9 cellular contexts compared by ENCODE assay signal in the genomic region with DNA sequence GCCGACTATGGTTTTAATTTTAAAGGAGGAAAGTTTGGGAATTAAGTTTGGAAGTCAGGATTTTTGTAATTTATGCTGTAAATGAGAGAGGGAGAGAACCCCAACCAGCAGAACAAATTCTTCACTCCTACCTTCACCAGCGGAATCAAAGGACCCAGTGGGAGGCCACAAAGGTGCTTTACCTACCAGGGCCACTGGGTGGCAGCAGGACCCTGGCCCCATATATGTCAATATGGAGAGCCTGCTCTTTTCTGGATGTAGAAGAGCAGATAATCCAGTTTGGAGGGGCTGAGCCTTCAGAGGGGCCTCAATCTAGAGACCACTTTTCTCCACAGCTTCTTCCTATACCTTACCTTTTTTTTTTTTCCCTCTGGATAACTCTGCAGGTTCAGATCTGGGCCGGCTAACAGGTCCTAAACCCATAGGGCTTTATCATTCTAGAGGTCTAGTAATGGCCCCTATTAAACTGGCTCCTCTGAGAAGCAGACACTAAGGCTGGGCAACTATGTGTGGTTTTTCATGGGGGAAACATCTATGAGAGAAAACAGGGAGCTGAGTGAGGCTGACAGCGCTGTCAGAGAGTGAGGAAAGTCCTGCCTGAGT. TPM values are rescaled to one million over a fixed set of nuclear protein-coding genes. Genes with fewer than 3 reads are reported as not detected.
DNase-seq lines count a peak whose midpoint lies in the region; ATAC-seq, FAIRE-seq and TF ChIP-seq lines count a peak whose summit lies in the region.
"Had no signal": no experiment of that assay in that cellular context is flagged by ENCODE, and none has a peak within 500 bp of the region (broad histone marks: within the 10 kb centered on the region; RNA-seq: fewer than 3 reads in every experiment).

No MANE protein-coding gene starts in this region.

- no peaks in the 10 kb centered on the region for H3K36me3 Mint-ChIP-seq in T-helper 17 cell (ENCODE audit: low read depth)
- H3K36me3 Mint-ChIP-seq in activated naive CD8-positive, alpha-beta T cell treated with anti-CD3 and anti-CD28 coated beads, Interleukin-2, amount 50 U/mL, for 24 hours (ENCODE audit: low read depth), result no peaks in the 10 kb centered on the region

- H3K27ac ChIP-seq in gastrocnemius medialis, result no peak overlapping the region

- H3K27ac Mint-ChIP-seq in T-helper 17 cell, result no peak overlapping the region
- H3K27ac Mint-ChIP-seq in activated naive CD8-positive, alpha-beta T cell treated with anti-CD3 and anti-CD28 coated beads, Interleukin-2, amount 50 U/mL, for 24 hours, result no peak overlapping the region

- peak; percentile 53 for DNase-seq in 8988T
- peak; percentile 61 for DNase-seq in GM12891 (ENCODE audit: insufficient read length, low spot score)
- peak; percentile 51 for DNase-seq in M059J (ENCODE audit: low read depth)
- DNase-seq in T-helper 17 cell, result peak; percentile 51 to 75 (median 55)
- DNase-seq in activated naive CD8-positive, alpha-beta T cell treated with anti-CD3 and anti-CD28 coated beads, Interleukin-2, amount 50 U/mL, for 24 hours, result peak; percentile 83
- peak; percentile 81 for DNase-seq in left ventricle myocardium superior
- peak; percentile 50 to 71 for DNase-seq in gastrocnemius medialis

- intact Hi-C loops in left ventricle myocardium superior (cut with micrococcal nuclease), result no loop called here
- intact Hi-C loops in gastrocnemius medialis (cut with DNase I; ENCODE audit: low total_unique reads), result loop anchor here (1.0 kb wide), 1 partner anchor 95 kb away; no protein-coding TSS in a partner anchor

- H3K27me3 Mint-ChIP-seq in T-helper 17 cell, result peaks cover 14% of the 10 kb centered on the region
- H3K27me3 Mint-ChIP-seq in activated naive CD8-positive, alpha-beta T cell treated with anti-CD3 and anti-CD28 coated beads, Interleukin-2, amount 50 U/mL, for 24 hours, result peaks cover 2% of the 10 kb centered on the region

- no peaks in the 10 kb centered on the region for H3K36me3 ChIP-seq in gastrocnemius medialis

- no peaks in the 10 kb centered on the region for H3K9me3 ChIP-seq in T-helper 17 cell (ENCODE audit: control insufficient read depth, low read length, poor library complexity, severe bottlenecking)
- H3K9me3 ChIP-seq in gastrocnemius medialis, result no peaks in the 10 kb centered on the region

- ATAC-seq in T-helper 17 cell, result peak; percentile 93
- ATAC-seq in activated naive CD8-positive, alpha-beta T cell treated with anti-CD3 and anti-CD28 coated beads, Interleukin-2, amount 50 U/mL, for 24 hours, result peak; percentile 76
- peak; percentile 79 for ATAC-seq in left ventricle myocardium superior
- peak; percentile 25 to 40 for ATAC-seq in gastrocnemius medialis
- ATAC-seq in GM21423 (IDR thresholded peaks at IDR 0.05; ENCODE audit: unreplicated experiment), result no peak

- TF ChIP-seq CTCF in gastrocnemius medialis (IDR thresholded peaks at IDR 0.05 in 4 of 5, conservative IDR thresholded peaks at IDR 0.05 in 1 of 5), result peak; percentile 90 to 96 (median 94)

- FAIRE-seq in GM12891 (lab: Jason Lieb, UNC), result no peak

- peaks cover 4% of the 10 kb centered on the region for H3K4me1 Mint-ChIP-seq in T-helper 17 cell
- H3K4me1 Mint-ChIP-seq in activated naive CD8-positive, alpha-beta T cell treated with anti-CD3 and anti-CD28 coated beads, Interleukin-2, amount 50 U/mL, for 24 hours, result peaks cover 9% of the 10 kb centered on the region

- in situ Hi-C loops in gastrocnemius medialis (cut with MboI; ENCODE audit: low sequenced_read_pairs in 4 of 4), result loop anchor here in 2 of 4 donors (5.0 to 25.0 kb wide), 2 partner anchors 94 to 174 kb away; a partner anchor contains a TSS

- H3K4me3 ChIP-seq in gastrocnemius medialis, result no peak overlapping the region

- TF ChIP-seq POLR2A in GM12891 (IDR thresholded peaks at IDR 0.05; ENCODE audit: low read depth, low read length) (no peak), gastrocnemius medialis (IDR thresholded peaks at IDR 0.05) (no peak)

- H3K4me1 ChIP-seq in gastrocnemius medialis, result peaks cover 20% of the 10 kb centered on the region in 2 donors

- no peaks in the 10 kb centered on the region for H3K9me3 Mint-ChIP-seq in activated naive CD8-positive, alpha-beta T cell treated with anti-CD3 and anti-CD28 coated beads, Interleukin-2, amount 50 U/mL, for 24 hours

- H3K4me3 Mint-ChIP-seq in T-helper 17 cell, result no peak overlapping the region
- no peak overlapping the region for H3K4me3 Mint-ChIP-seq in activated naive CD8-positive, alpha-beta T cell treated with anti-CD3 and anti-CD28 coated beads, Interleukin-2, amount 50 U/mL, for 24 hours

- H3K27me3 ChIP-seq in gastrocnemius medialis, result no peaks in the 10 kb centered on the region

TF ChIP-seq in GM12891, 5 proteins besides CTCF, POLR2A, EP300 and RAD21:
- no peak for TF ChIP-seq POU2F2 (IDR thresholded peaks at IDR 0.05; ENCODE audit: low read depth, low read length)
- TF ChIP-seq TAF1 (IDR thresholded peaks at IDR 0.05; ENCODE audit: low read depth, low read length), result no peak
- TF ChIP-seq POLR2AphosphoS5 (IDR thresholded peaks at IDR 0.05; ENCODE audit: low read depth, low read length), result no peak
- TF ChIP-seq PAX5 (IDR thresholded peaks at IDR 0.05; ENCODE audit: insufficient read depth, low read length, severe bottlenecking), result no peak
- no peak for TF ChIP-seq SPI1 (IDR thresholded peaks at IDR 0.05; ENCODE audit: low read depth, low read length)
TF ChIP-seq in GM12891: peak in this region for 0.

RNA-seq across cellular contexts. Expression of a gene that starts 8.5 kb away (rescaled TPM):
- polyA plus RNA-seq in GM12891 (2012; ENCODE audit: low read depth, missing spikeins), result 51.4 TPM
- 216 and 263 TPM in 2 replicates for total RNA-seq in M059J (2014; rRNA removed; shearing (Covaris generic))
- total RNA-seq in T-helper 17 cell (1 to 10 TPM in 1 of 2 donors, under 1 TPM in 1; 0.77 to 1.5 TPM), left ventricle myocardium superior (13.2 TPM), gastrocnemius medialis (1 to 10 TPM; 1.1 to 1.9 (median 1.6) TPM)

RNA-seq across cellular contexts. Expression of a gene that starts 8.5 kb away (rescaled TPM):
- polyA plus RNA-seq in GM12891 (2012; ENCODE audit: low read depth, missing spikeins), result 0.03 TPM
- total RNA-seq in M059J (2014; rRNA removed; shearing (Covaris generic)), result not detected in 2 replicates
- under 1 TPM in 1 of 2 donors, not detected in 1; 0.80 TPM for total RNA-seq in T-helper 17 cell
- not detected for total RNA-seq in left ventricle myocardium superior
- total RNA-seq in gastrocnemius medialis, result not detected
- total RNA-seq: pulmonary artery endothelial cell had no signal

RNA-seq across cellular contexts. Expression of a gene that starts 52.1 kb away (rescaled TPM):
- 77.0 TPM for polyA plus RNA-seq in GM12891 (2012; ENCODE audit: low read depth, missing spikeins)
- total RNA-seq in M059J (2014; rRNA removed; shearing (Covaris generic)), result 45.6 and 58.3 TPM in 2 replicates
- total RNA-seq in T-helper 17 cell (10 to 100 TPM; 40.4 to 58.2 TPM), left ventricle myocardium superior (18.2 TPM), gastrocnemius medialis (100 to 1,000 TPM in 1 of 4 donors, 10 to 100 TPM in 3; 60.4 to 114 (median 75.1) TPM)

Comparison
In these comparisons a context has a peak if more than half of its experiments do, and no peak if none do; other contexts are left out.
1. RNA of a gene that starts 8.5 kb away (total RNA-seq): 216 to 263 TPM in M059J; 13.2 TPM in left ventricle myocardium superior (single experiment), 1.1 to 1.9 TPM in gastrocnemius medialis and 0.77 to 1.5 TPM in T-helper 17 cell; every median in the first group is over 10 times any median in the second.
2. Peak in every context shown above with its lines, with median percentiles within 50 percentile points of each other: DNase-seq.